Comparison of ENCODE assay signal across 1 cellular context in the genomic region with DNA sequence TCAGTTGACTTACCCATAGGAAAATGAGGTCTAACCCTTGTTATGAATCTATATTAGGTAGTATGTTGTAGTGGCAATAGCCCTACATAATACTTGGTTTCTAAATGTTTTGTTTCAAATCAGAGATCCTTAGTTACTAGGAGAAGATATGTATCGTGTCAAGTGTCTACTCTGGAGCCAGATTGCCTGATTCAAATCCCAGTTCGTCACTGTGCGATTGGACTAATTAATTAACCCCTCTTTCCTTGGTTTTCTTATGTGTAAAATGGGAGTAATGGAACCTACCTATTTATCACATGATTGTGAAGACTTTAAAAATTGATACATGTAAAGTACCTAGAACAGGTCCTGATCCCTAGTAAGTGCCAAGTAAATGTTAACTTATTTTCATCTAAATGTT.
TF ChIP-seq lines count a peak whose summit lies in the region.

No MANE protein-coding gene starts in this region.

TF ChIP-seq in GM12878, 131 proteins besides CTCF, POLR2A, EP300 and RAD21:
- TF ChIP-seq TCF12 (IDR thresholded peaks at IDR 0.05; ENCODE audit: low read depth, low read length) = no peak
- TF ChIP-seq POLR2AphosphoS2 (IDR thresholded peaks at IDR 0.05; ENCODE audit: low read depth, low read length) = no peak
- no peak for TF ChIP-seq NFIC (IDR thresholded peaks at IDR 0.05; ENCODE audit: low read depth, low read length)
- no peak for TF ChIP-seq BACH1 (IDR thresholded peaks at IDR 0.05; ENCODE audit: borderline replicate concordance)
- no peak for TF ChIP-seq RBBP5 (conservative IDR thresholded peaks at IDR 0.05)
- TF ChIP-seq EZH2 (IDR thresholded peaks at IDR 0.05; ENCODE audit: borderline replicate concordance, control insufficient read depth, low read depth, low read length) = no peak
- TF ChIP-seq, protein P1, sequence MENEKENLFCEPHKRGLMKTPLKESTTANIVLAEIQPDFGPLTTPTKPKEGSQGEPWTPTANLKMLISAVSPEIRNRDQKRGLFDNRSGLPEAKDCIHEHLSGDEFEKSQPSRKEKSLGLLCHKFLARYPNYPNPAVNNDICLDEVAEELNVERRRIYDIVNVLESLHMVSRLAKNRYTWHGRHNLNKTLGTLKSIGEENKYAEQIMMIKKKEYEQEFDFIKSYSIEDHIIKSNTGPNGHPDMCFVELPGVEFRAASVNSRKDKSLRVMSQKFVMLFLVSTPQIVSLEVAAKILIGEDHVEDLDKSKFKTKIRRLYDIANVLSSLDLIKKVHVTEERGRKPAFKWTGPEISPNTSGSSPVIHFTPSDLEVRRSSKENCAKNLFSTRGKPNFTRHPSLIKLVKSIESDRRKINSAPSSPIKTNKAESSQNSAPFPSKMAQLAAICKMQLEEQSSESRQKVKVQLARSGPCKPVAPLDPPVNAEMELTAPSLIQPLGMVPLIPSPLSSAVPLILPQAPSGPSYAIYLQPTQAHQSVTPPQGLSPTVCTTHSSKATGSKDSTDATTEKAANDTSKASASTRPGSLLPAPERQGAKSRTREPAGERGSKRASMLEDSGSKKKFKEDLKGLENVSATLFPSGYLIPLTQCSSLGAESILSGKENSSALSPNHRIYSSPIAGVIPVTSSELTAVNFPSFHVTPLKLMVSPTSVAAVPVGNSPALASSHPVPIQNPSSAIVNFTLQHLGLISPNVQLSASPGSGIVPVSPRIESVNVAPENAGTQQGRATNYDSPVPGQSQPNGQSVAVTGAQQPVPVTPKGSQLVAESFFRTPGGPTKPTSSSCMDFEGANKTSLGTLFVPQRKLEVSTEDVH (IDR thresholded peaks at IDR 0.05; ENCODE audit: low read depth, partially characterized antibody) = no peak
- TF ChIP-seq ZSCAN29 (IDR thresholded peaks at IDR 0.05) = no peak
- TF ChIP-seq KDM1A (IDR thresholded peaks at IDR 0.05; ENCODE audit: borderline replicate concordance) = no peak
- no peak for TF ChIP-seq IRF4 (IDR thresholded peaks at IDR 0.05; ENCODE audit: low read depth, low read length)
